11 cellular contexts compared by ENCODE assay signal in the genomic region with DNA sequence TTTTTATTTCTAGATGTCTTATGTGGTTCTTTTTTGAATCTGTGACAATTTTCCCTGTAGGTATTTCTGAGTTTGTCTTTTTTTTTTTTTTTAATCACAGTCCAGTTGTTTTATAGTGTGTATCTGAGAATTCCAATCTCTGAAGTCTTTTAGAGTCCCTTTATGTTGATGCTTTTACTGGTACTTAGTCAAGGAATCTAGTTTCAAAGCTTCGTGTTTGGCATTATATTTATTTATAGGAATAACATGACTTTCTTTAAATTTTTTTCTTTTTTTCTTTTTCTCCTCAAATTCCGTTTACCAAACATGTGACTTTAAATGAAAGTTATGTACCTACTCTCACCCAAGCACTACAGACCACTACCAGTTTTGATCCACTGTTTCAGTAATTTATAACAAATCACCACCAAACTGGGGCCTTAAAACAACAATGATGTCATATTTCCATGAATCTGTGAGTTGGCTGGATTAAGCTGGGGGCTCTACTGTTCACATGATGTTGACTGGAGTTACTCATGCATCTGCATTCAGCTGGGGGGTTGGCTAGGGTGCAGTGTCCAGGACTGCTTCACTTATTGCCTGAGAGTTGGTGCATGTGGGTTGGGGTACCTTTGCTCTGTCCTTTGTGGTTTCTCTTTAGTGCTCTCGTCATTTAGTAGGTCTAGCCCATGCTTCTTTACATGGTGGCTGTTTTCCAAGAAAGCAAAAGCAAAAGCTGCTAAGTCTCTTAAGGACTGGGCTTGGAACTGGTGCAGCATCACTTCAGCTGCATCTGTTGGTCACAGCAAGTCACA. TPM values are rescaled to one million over a fixed set of nuclear protein-coding genes. Genes with fewer than 3 reads are reported as not detected.
A peak's percentile ranks its signal among the peaks of the same experiment; 100 is the strongest.
DNase-seq lines count a peak whose midpoint lies in the region; ATAC-seq and TF ChIP-seq lines count a peak whose summit lies in the region.
"Had no signal": no experiment of that assay in that cellular context is flagged by ENCODE, and none has a peak within 500 bp of the region (broad histone marks: within the 10 kb centered on the region; RNA-seq: fewer than 3 reads in every experiment).

No MANE protein-coding gene starts in this region.

- no peak overlapping the region for H3K4me3 Mint-ChIP-seq in effector memory CD8-positive, alpha-beta T cell

- H3K4me2 ChIP-seq in HCT116 (ENCODE audit: low read length) = peak overlapping the region; percentile 16

- H3K4me3 ChIP-seq in AG04449 (ENCODE audit: low read depth, low read length) (no peak overlapping the region), HCT116 (replicated peaks in 1 of 2; ENCODE audit: low read depth in 1 of 2, low read length in 2 of 2) (no peak overlapping the region), astrocyte of the cerebellum (ENCODE audit: low read depth, low read length) (no peak overlapping the region)

- no peaks in the 10 kb centered on the region for H3K9me2 ChIP-seq in HCT116 (ENCODE audit: insufficient read depth)

- H4K20me1 ChIP-seq in HCT116 (ENCODE audit: insufficient read depth) = no peaks in the 10 kb centered on the region

- POLR2A ChIA-PET in AG04449 (lab: Yijun Ruan, JAX) (interaction anchor here (0.7 to 0.9 kb wide), 2 partner anchors 28 to 59 kb away, joined by 3 to 4 read pairs; a partner anchor contains a TSS), HCT116 (lab: Charles Lee) (interaction anchor here (1.1 kb wide), 1 partner anchor 10 kb away, joined by 3 read pairs; no protein-coding TSS in a partner anchor)

- H3K9ac ChIP-seq in HCT116 (ENCODE audit: low read length) = no peak overlapping the region

- H3K27me3 Mint-ChIP-seq in effector memory CD8-positive, alpha-beta T cell = no peaks in the 10 kb centered on the region

- no peak for TF ChIP-seq POLR2A in HCT116 (IDR thresholded peaks at IDR 0.05; ENCODE audit: borderline replicate concordance, extremely low read depth, insufficient read depth, insufficient read length)

- peak overlapping the region in 1 of 2 donors; percentile 82 for H3K27ac Mint-ChIP-seq in effector memory CD8-positive, alpha-beta T cell

- 0 out of 4 replicates have a peak, but pooled peaks cover 0 to 7% of the 10 kb centered on the region in 2 experiments for H3K36me3 ChIP-seq in HCT116 (ENCODE audit: control insufficient read depth in 1 of 2, insufficient read depth in 2 of 2, low read length in 2 of 2)

- H3K9me3 Mint-ChIP-seq in effector memory CD8-positive, alpha-beta T cell = no peaks in the 10 kb centered on the region

- H3K9me3 ChIP-seq in HCT116 (ENCODE audit: control insufficient read depth in 1 of 2, insufficient read depth in 1 of 2, low read depth in 1 of 2, low read length in 2 of 2) = no peaks in the 10 kb centered on the region

- RAD21 ChIA-PET in HCT116 (lab: Charles Lee; ENCODE audit: low non-redundant PET in 1 of 2, low total read pairs in 2 of 2, uncharacterized antibody in 2 of 2, unreplicated experiment in 2 of 2) = no interaction called here

- no peak for TF ChIP-seq RAD21 in HCT116 (IDR thresholded peaks at IDR 0.05; ENCODE audit: low read depth)

- no peak overlapping the region for H2AFZ ChIP-seq in HCT116 (ENCODE audit: low read depth, low read length, poor library complexity, severe bottlenecking)

- peaks cover 14% of the 10 kb centered on the region for H3K36me3 Mint-ChIP-seq in effector memory CD8-positive, alpha-beta T cell (ENCODE audit: insufficient read depth)

- ATAC-seq in HCT116 (peak; percentile 43), GM21515 (IDR thresholded peaks at IDR 0.05; ENCODE audit: unreplicated experiment) (no peak)
- no peak for ATAC-seq in effector memory CD8-positive, alpha-beta T cell (replicated peaks)

- peaks cover 35 to 49% of the 10 kb centered on the region in 2 experiments for H3K4me1 ChIP-seq in HCT116 (ENCODE audit: control insufficient read depth in 1 of 2, insufficient read depth in 2 of 2, low read length in 2 of 2)

- H3K79me2 ChIP-seq in HCT116 (ENCODE audit: insufficient read depth, low read length) = peaks cover 66% of the 10 kb centered on the region

- DNase-seq in AG04449 (ENCODE audit: low read depth, low spot score) = peak; percentile 21
- DNase-seq in HCT116 (ENCODE audit: low read depth, low spot score) = no peak
- peak; percentile 46 for DNase-seq in astrocyte of the cerebellum (ENCODE audit: low read depth)
- peak; percentile 27 for DNase-seq in left kidney (ENCODE audit: low read depth, low spot score)
- DNase-seq in stimulated activated CD4-positive, alpha-beta T cell treated with anti-CD3 and anti-CD28 coated beads, Interleukin-12 subunit alpha, Interleukin-12 subunit beta, amount 100 ng/mL, for 4 hours = no peak
- DNase-seq in NCI-H2227 (lab: John Stamatoyannopoulos, UW; ENCODE audit: unreplicated experiment) = no peak
- no peak for DNase-seq in effector memory CD8-positive, alpha-beta T cell
- DNase-seq: activated CD4-positive, CD25-positive, alpha-beta regulatory T cell; stimulated activated CD8-positive, alpha-beta memory T cell treated with anti-CD3 and anti-CD28 coated beads, Interleukin-4, amount 100 ng/mL, for 48 hours had no signal

- in situ Hi-C loops in astrocyte of the cerebellum (cut with HindIII; ENCODE audit: low sequenced_read_pairs) = loop anchor here (5.0 kb wide), 1 partner anchor 69 kb away; no protein-coding TSS in a partner anchor

- H3K27ac ChIP-seq in HCT116 (ENCODE audit: low read depth, low read length) = peak overlapping the region; percentile 8; the same call in 1 of the 2 replicates

- H3K4me1 Mint-ChIP-seq in effector memory CD8-positive, alpha-beta T cell (ENCODE audit: low read depth in 2 of 2) = peaks cover 8 to 18% of the 10 kb centered on the region in 2 donors

- no peaks in the 10 kb centered on the region for H3K27me3 ChIP-seq in HCT116 (ENCODE audit: insufficient read depth, low read length)

- intact Hi-C loops in HCT116 (cut with micrococcal nuclease) = no loop called here

- no TSS peak for BruUV-seq in HCT116 (replicated peaks; lab: Mats Ljungman, UMichigan)

- CTCF ChIA-PET in AG04449 (lab: Yijun Ruan, JAX) (interaction anchor here (0.8 kb wide), 1 partner anchor 19 kb away, joined by 4 read pairs; no protein-coding TSS in a partner anchor), HCT116 (lab: Charles Lee) (no interaction called here)

- no peak for TF ChIP-seq CTCF in AG04449 (IDR thresholded peaks at IDR 0.05; ENCODE audit: insufficient read depth, low read length, missing control alignments)
- no peak for TF ChIP-seq CTCF in HCT116 (IDR thresholded peaks at IDR 0.05 in 2 of 3, conservative IDR thresholded peaks at IDR 0.05 in 1 of 3; ENCODE audit: borderline replicate concordance in 1 of 3, insufficient read depth in 1 of 3, low read depth in 2 of 3, low read length in 2 of 3)
- no peak for TF ChIP-seq CTCF in astrocyte of the cerebellum (IDR thresholded peaks at IDR 0.05; ENCODE audit: low read depth, low read length, missing control alignments)

TF ChIP-seq in HCT116, 20 proteins besides CTCF, POLR2A, EP300 and RAD21:
- TF ChIP-seq JUND (IDR thresholded peaks at IDR 0.05) (peak; percentile 20; the same call in 1 of the 2 replicates), CEBPB (IDR thresholded peaks at IDR 0.05; ENCODE audit: low read depth) (no peak), SP1 (IDR thresholded peaks at IDR 0.05; ENCODE audit: low read depth) (no peak)

RNA-seq across cellular contexts. Expression of a gene that starts 22.3 kb away (rescaled TPM):
- total RNA-seq in HCT116 (2021; ENCODE audit: unreplicated experiment) = not detected
- polyA plus RNA-seq in HCT116 (2012) = not detected in 2 replicates
- total RNA-seq: pulmonary artery endothelial cell had no signal

RNA-seq across cellular contexts. Expression of a gene that starts 58.2 kb away (rescaled TPM):
- total RNA-seq in HCT116 (2021; ENCODE audit: unreplicated experiment) = 40.1 TPM
- 15.3 and 19.9 TPM in 2 replicates for polyA plus RNA-seq in HCT116 (2012)

Comparison
In these comparisons a context has a peak if more than half of its experiments do, and no peak if none do; other contexts are left out.
1. DNase-seq: peak in AG04449 (single experiment), astrocyte of the cerebellum (single experiment) and left kidney (single experiment); none in HCT116 (single experiment), stimulated activated CD4-positive, alpha-beta T cell treated with anti-CD3 and anti-CD28 coated beads, Interleukin-12 subunit alpha, Interleukin-12 subunit beta, amount 100 ng/mL, for 4 hours (single experiment), NCI-H2227 (single experiment) and effector memory CD8-positive, alpha-beta T cell (0 of 3).